22 cellular contexts compared by ENCODE assay signal in genomic region chr5:92364986-92365550, GRCh38.
DNase-seq lines count a peak whose midpoint lies in the region; ATAC-seq and TF ChIP-seq lines count a peak whose summit lies in the region.
"Had no signal": no experiment of that assay in that cellular context is flagged by ENCODE, and none has a peak within 500 bp of the region (broad histone marks: within the 10 kb centered on the region; RNA-seq: fewer than 3 reads in every experiment).

No MANE protein-coding gene starts in this region.

- no peaks in the 10 kb centered on the region for H3K27me3 Mint-ChIP-seq in Calu3 (ENCODE audit: unreplicated experiment)
- H3K27me3 Mint-ChIP-seq: stimulated activated naive CD8-positive, alpha-beta T cell treated with anti-CD3 and anti-CD28 coated beads, Interleukin-15, amount 100 ng/mL, for 72 hours had no signal

- no peaks in the 10 kb centered on the region for H3K4me1 Mint-ChIP-seq in Calu3 (ENCODE audit: low read depth, unreplicated experiment)
- H3K4me1 Mint-ChIP-seq: CD14-positive monocyte; GM23338; stimulated activated naive CD8-positive, alpha-beta T cell treated with anti-CD3 and anti-CD28 coated beads, Interleukin-15, amount 100 ng/mL, for 72 hours had no signal

- ATAC-seq in GM21360 (IDR thresholded peaks at IDR 0.05; ENCODE audit: unreplicated experiment): no peak
- ATAC-seq: gastrocnemius medialis; GM23338; mucosa of descending colon; right lobe of liver; stimulated activated naive CD8-positive, alpha-beta T cell treated with anti-CD3 and anti-CD28 coated beads, Interleukin-15, amount 100 ng/mL, for 72 hours had no signal

- no peak overlapping the region for H3K4me3 Mint-ChIP-seq in Calu3 (ENCODE audit: low read depth, unreplicated experiment)
- H3K4me3 Mint-ChIP-seq: CD14-positive monocyte; endodermal cell; GM23338; stimulated activated naive CD8-positive, alpha-beta T cell treated with anti-CD3 and anti-CD28 coated beads, Interleukin-15, amount 100 ng/mL, for 72 hours had no signal

- no peak overlapping the region for H3K27ac Mint-ChIP-seq in Calu3 (ENCODE audit: unreplicated experiment)
- H3K27ac Mint-ChIP-seq: CD14-positive monocyte; endodermal cell; GM23338; stimulated activated naive CD8-positive, alpha-beta T cell treated with anti-CD3 and anti-CD28 coated beads, Interleukin-15, amount 100 ng/mL, for 72 hours had no signal

- intact Hi-C loops in Calu3 (cut with micrococcal nuclease; ENCODE audit: unreplicated experiment): no loop called here

- BruUV-seq in Calu3 (replicated peaks; lab: Mats Ljungman, UMichigan): no TSS peak

- H3K36me3 Mint-ChIP-seq in Calu3 (ENCODE audit: insufficient read depth, unreplicated experiment): no peaks in the 10 kb centered on the region
- H3K36me3 Mint-ChIP-seq: CD14-positive monocyte had no signal

- peaks cover 3% of the 10 kb centered on the region for H3K9me3 Mint-ChIP-seq in Calu3 (ENCODE audit: low read depth, unreplicated experiment)
- H3K9me3 Mint-ChIP-seq: endodermal cell, GM23338 had no signal

- CTCF ChIA-PET in Calu3 (lab: Charles Lee): no interaction called here

- DNase-seq in GM04503 (ENCODE audit: low read depth) (peak; percentile 70), astrocyte of the hippocampus (ENCODE audit: low read depth, low spot score) (peak; percentile 90), inferior parietal cortex (ENCODE audit: extremely low spot score) (peak; percentile 58), superior temporal gyrus (ENCODE audit: extremely low spot score) (peak; percentile 72), Calu3 (no peak), D341Med (ENCODE audit: low spot score) (no peak)
- DNase-seq: activated CD4-positive, alpha-beta T cell treated with anti-CD3 and anti-CD28 coated beads, Interleukin-2, amount 50 U/mL, for 1 hour; activated gamma-delta T cell; endodermal cell; gastrocnemius medialis; mucosa of descending colon; NCI-H1048; NCI-H2029; NCI-H510A; right lobe of liver; stimulated activated CD4-positive, alpha-beta T cell treated with anti-CD3 and anti-CD28 coated beads, Interleukin-2, amount 100 ng/mL, for 24 hours; stimulated activated naive CD8-positive, alpha-beta T cell treated with anti-CD3 and anti-CD28 coated beads, Interleukin-15, amount 100 ng/mL, for 72 hours; SW 1271; uterus had no signal

- no peak for TF ChIP-seq CTCF in Calu3 (IDR thresholded peaks at IDR 0.05; ENCODE audit: unreplicated experiment)

Comparison
In these comparisons a context has a peak if more than half of its experiments do, and no peak if none do; other contexts are left out.
1. DNase-seq: peak in GM04503 (single experiment), astrocyte of the hippocampus (single experiment), inferior parietal cortex (single experiment) and superior temporal gyrus (single experiment); none in Calu3 (single experiment) and D341Med (single experiment).